26 cellular contexts compared by ENCODE assay signal in the genomic region with DNA sequence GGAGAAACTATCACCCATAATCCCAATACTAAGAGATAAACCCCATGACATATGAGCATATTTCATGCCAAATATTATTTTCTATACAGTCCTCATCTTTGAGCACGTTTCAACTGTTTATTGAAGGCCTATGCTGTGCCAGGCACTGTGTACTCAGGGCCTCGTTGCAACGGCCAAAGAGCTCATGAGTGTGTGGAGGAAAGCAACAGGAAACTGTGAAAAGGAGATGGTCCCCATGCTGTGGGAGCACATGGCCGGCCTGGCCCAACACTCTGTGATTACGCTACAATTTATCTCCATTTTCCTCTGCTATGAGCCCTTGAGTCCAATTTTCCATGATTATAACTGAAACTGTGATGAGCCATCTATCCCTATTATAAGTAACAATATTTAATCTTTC. TPM values are rescaled to one million over a fixed set of nuclear protein-coding genes. Genes with fewer than 3 reads are reported as not detected.
DNase-seq lines count a peak whose midpoint lies in the region; ATAC-seq and TF ChIP-seq lines count a peak whose summit lies in the region.
"Had no signal": no experiment of that assay in that cellular context is flagged by ENCODE, and none has a peak within 500 bp of the region (broad histone marks: within the 10 kb centered on the region; RNA-seq: fewer than 3 reads in every experiment).

No MANE protein-coding gene starts in this region.

- H3K9me2 ChIP-seq in Loucy (replicated peaks; ENCODE audit: low read depth, low read length): no peaks in the 10 kb centered on the region

- 0 out of 2 replicates have a peak, but pooled peaks cover 8% of the 10 kb centered on the region for H3K79me2 ChIP-seq in Loucy (ENCODE audit: insufficient read depth, low read length)

- no peak overlapping the region for H3K4me3 Mint-ChIP-seq in activated naive CD8-positive, alpha-beta T cell treated with anti-CD3 and anti-CD28 coated beads, Interleukin-2, amount 50 U/mL, for 24 hours
- H3K4me3 Mint-ChIP-seq in activated naive CD8-positive, alpha-beta T cell treated with anti-CD3 and anti-CD28 coated beads for 36 hours: no peak overlapping the region
- no peak overlapping the region for H3K4me3 Mint-ChIP-seq in glutamatergic neuron (ENCODE audit: unreplicated experiment)
- H3K4me3 Mint-ChIP-seq: H9; naive thymus-derived CD4-positive, alpha-beta T cell; WTC11 had no signal

- H3K27ac ChIP-seq in colonic mucosa: no peak overlapping the region
- H3K27ac ChIP-seq: C4-2B had no signal

- peaks cover 46% of the 10 kb centered on the region for H3K4me1 Mint-ChIP-seq in activated naive CD8-positive, alpha-beta T cell treated with anti-CD3 and anti-CD28 coated beads, Interleukin-2, amount 50 U/mL, for 24 hours
- H3K4me1 Mint-ChIP-seq in activated naive CD8-positive, alpha-beta T cell treated with anti-CD3 and anti-CD28 coated beads for 36 hours: peaks cover 31% of the 10 kb centered on the region
- H3K4me1 Mint-ChIP-seq in glutamatergic neuron (ENCODE audit: low read depth, unreplicated experiment): peaks cover 19% of the 10 kb centered on the region

- no peaks in the 10 kb centered on the region for H4K20me1 ChIP-seq in Loucy (ENCODE audit: insufficient read depth, low read length, poor library complexity, severe bottlenecking)

- no peak overlapping the region for H3K4me2 ChIP-seq in Loucy (ENCODE audit: low read depth, low read length, poor library complexity, severe bottlenecking)

- H3K36me3 ChIP-seq in Loucy (ENCODE audit: insufficient read depth, low read length): no peaks in the 10 kb centered on the region
- H3K36me3 ChIP-seq in endocrine pancreas (ENCODE audit: control insufficient read depth, insufficient read depth, low read length): no peaks in the 10 kb centered on the region
- H3K36me3 ChIP-seq in colonic mucosa: no peaks in the 10 kb centered on the region

- no peaks in the 10 kb centered on the region for H3K9me3 Mint-ChIP-seq in activated naive CD8-positive, alpha-beta T cell treated with anti-CD3 and anti-CD28 coated beads, Interleukin-2, amount 50 U/mL, for 24 hours
- no peaks in the 10 kb centered on the region for H3K9me3 Mint-ChIP-seq in activated naive CD8-positive, alpha-beta T cell treated with anti-CD3 and anti-CD28 coated beads for 36 hours
- peaks cover 2% of the 10 kb centered on the region for H3K9me3 Mint-ChIP-seq in glutamatergic neuron (ENCODE audit: unreplicated experiment)
- H3K9me3 Mint-ChIP-seq: H9; naive thymus-derived CD4-positive, alpha-beta T cell; WTC11 had no signal

- H3K27me3 Mint-ChIP-seq in activated naive CD8-positive, alpha-beta T cell treated with anti-CD3 and anti-CD28 coated beads, Interleukin-2, amount 50 U/mL, for 24 hours: no peaks in the 10 kb centered on the region
- no peaks in the 10 kb centered on the region for H3K27me3 Mint-ChIP-seq in activated naive CD8-positive, alpha-beta T cell treated with anti-CD3 and anti-CD28 coated beads for 36 hours
- no peaks in the 10 kb centered on the region for H3K27me3 Mint-ChIP-seq in glutamatergic neuron (ENCODE audit: unreplicated experiment)
- H3K27me3 Mint-ChIP-seq: naive thymus-derived CD4-positive, alpha-beta T cell had no signal

- H3K9me3 ChIP-seq in Loucy (ENCODE audit: insufficient read depth, low read depth, low read length): no peaks in the 10 kb centered on the region
- H3K9me3 ChIP-seq in endocrine pancreas (ENCODE audit: control insufficient read depth, low read length): no peaks in the 10 kb centered on the region
- no peaks in the 10 kb centered on the region for H3K9me3 ChIP-seq in colonic mucosa
- H3K9me3 ChIP-seq: tibial nerve had no signal

- H2AFZ ChIP-seq in Loucy (ENCODE audit: low read length): no peak overlapping the region

- no peaks in the 10 kb centered on the region for H3K36me3 Mint-ChIP-seq in activated naive CD8-positive, alpha-beta T cell treated with anti-CD3 and anti-CD28 coated beads, Interleukin-2, amount 50 U/mL, for 24 hours (ENCODE audit: low read depth)
- no peaks in the 10 kb centered on the region for H3K36me3 Mint-ChIP-seq in activated naive CD8-positive, alpha-beta T cell treated with anti-CD3 and anti-CD28 coated beads for 36 hours
- no peaks in the 10 kb centered on the region for H3K36me3 Mint-ChIP-seq in glutamatergic neuron (ENCODE audit: unreplicated experiment)
- H3K36me3 Mint-ChIP-seq: WTC11 had no signal

- TF ChIP-seq CTCF in Loucy (conservative IDR thresholded peaks at IDR 0.05; ENCODE audit: low read length) (no peak), colonic mucosa (IDR thresholded peaks at IDR 0.05) (no peak), glutamatergic neuron (IDR thresholded peaks at IDR 0.05; ENCODE audit: partially characterized antibody, unreplicated experiment) (no peak)

- H3K4me3 ChIP-seq in Loucy (ENCODE audit: low read length, poor library complexity, severe bottlenecking) (no peak overlapping the region), endocrine pancreas (ENCODE audit: control insufficient read depth, insufficient read depth, low read length) (no peak overlapping the region), colonic mucosa (no peak overlapping the region)
- H3K4me3 ChIP-seq: tibial nerve had no signal

- H3K9ac ChIP-seq in Loucy (ENCODE audit: low read depth, low read length, poor library complexity, severe bottlenecking): peak overlapping the region; percentile 44
- H3K9ac ChIP-seq in endocrine pancreas (ENCODE audit: control insufficient read depth, insufficient read depth, low read length): peak overlapping the region; percentile 20
- no peak overlapping the region for H3K9ac ChIP-seq in colonic mucosa (ENCODE audit: low read depth in 2 of 2, low read length in 2 of 2)

- H3F3A ChIP-seq in Loucy (ENCODE audit: low read depth): peaks cover 8% of the 10 kb centered on the region; the same call in 1 of the 2 replicates

- H3K27me3 ChIP-seq in Loucy (ENCODE audit: insufficient read depth, low read length, poor library complexity, severe bottlenecking) (no peaks in the 10 kb centered on the region), endocrine pancreas (ENCODE audit: control insufficient read depth, insufficient read depth, low read length) (no peaks in the 10 kb centered on the region), colonic mucosa (no peaks in the 10 kb centered on the region)
- H3K27me3 ChIP-seq: tibial nerve had no signal

- H3K27ac Mint-ChIP-seq in activated naive CD8-positive, alpha-beta T cell treated with anti-CD3 and anti-CD28 coated beads, Interleukin-2, amount 50 U/mL, for 24 hours: peak overlapping the region; percentile 59
- no peak overlapping the region for H3K27ac Mint-ChIP-seq in activated naive CD8-positive, alpha-beta T cell treated with anti-CD3 and anti-CD28 coated beads for 36 hours
- H3K27ac Mint-ChIP-seq in glutamatergic neuron (ENCODE audit: unreplicated experiment): no peak overlapping the region
- H3K27ac Mint-ChIP-seq: WTC11 had no signal

- intact Hi-C loops in colonic mucosa (cut with DNase I): no loop called here

- no peak for DNase-seq in activated naive CD8-positive, alpha-beta T cell treated with anti-CD3 and anti-CD28 coated beads, Interleukin-2, amount 50 U/mL, for 24 hours
- DNase-seq in activated naive CD8-positive, alpha-beta T cell treated with anti-CD3 and anti-CD28 coated beads for 36 hours: no peak
- DNase-seq in colonic mucosa (no peak), glutamatergic neuron (no peak), AG20443 (ENCODE audit: low spot score) (no peak)
- DNase-seq: ACHN; activated CD4-positive, alpha-beta T cell treated with anti-CD3 and anti-CD28 coated beads, Interleukin-2, amount 50 U/mL, for 4 hours; activated gamma-delta T cell treated with Interleukin-2 at 50 U/mL for 16 hours; GDM1; H9; IMR-90; islet precursor cell; left ventricle myocardium superior; naive thymus-derived CD4-positive, alpha-beta T cell; NCI-H1105; NCI-H187 treated with DMSO at 0.1 percent for 48 hours; NCI-H2171 treated with DMSO at 0.1 percent for 48 hours; NCI-H524 treated with DMSO at 0.1 percent for 48 hours; SIG-M5 had no signal

- H3K4me1 ChIP-seq in Loucy (ENCODE audit: insufficient read depth, low read length, poor library complexity, severe bottlenecking): peaks cover 52% of the 10 kb centered on the region
- peaks cover 3% of the 10 kb centered on the region for H3K4me1 ChIP-seq in endocrine pancreas (ENCODE audit: control insufficient read depth, insufficient read depth, low read length)
- H3K4me1 ChIP-seq in colonic mucosa: no peaks in the 10 kb centered on the region

- ATAC-seq in activated naive CD8-positive, alpha-beta T cell treated with anti-CD3 and anti-CD28 coated beads, Interleukin-2, amount 50 U/mL, for 24 hours: no peak
- ATAC-seq: left ventricle myocardium superior; naive thymus-derived CD4-positive, alpha-beta T cell; WTC11 had no signal

RNA-seq across cellular contexts. Expression of gene TK2, which starts 5.6 kb away (rescaled TPM):
- total RNA-seq in activated naive CD8-positive, alpha-beta T cell treated with anti-CD3 and anti-CD28 coated beads for 36 hours: 1 to 10 TPM; 5.6 to 6.9 TPM
- total RNA-seq in colonic mucosa (10 to 100 TPM; 11.9 to 17.0 TPM), glutamatergic neuron (ENCODE audit: unreplicated experiment) (4.5 TPM)

RNA-seq across cellular contexts. Expression of gene CKLF, which starts 8.0 kb away (rescaled TPM):
- 100 to 1,000 TPM in 1 of 2 experiments, 10 to 100 TPM in 1; 93.0 to 103 TPM for total RNA-seq in activated naive CD8-positive, alpha-beta T cell treated with anti-CD3 and anti-CD28 coated beads for 36 hours
- total RNA-seq in colonic mucosa: 10 to 100 TPM; 41.5 to 58.4 TPM
- 17.9 TPM for total RNA-seq in glutamatergic neuron (ENCODE audit: unreplicated experiment)

RNA-seq across cellular contexts. Expression of gene CMTM1, which starts 21.9 kb away (rescaled TPM):
- total RNA-seq in activated naive CD8-positive, alpha-beta T cell treated with anti-CD3 and anti-CD28 coated beads for 36 hours: 1 to 10 TPM; 2.8 to 5.9 TPM
- total RNA-seq in colonic mucosa: 1 to 10 TPM; 5.1 to 9.4 TPM
- 5.0 TPM for total RNA-seq in glutamatergic neuron (ENCODE audit: unreplicated experiment)

RNA-seq across cellular contexts. Expression of gene CMTM2, which starts 34.9 kb away (rescaled TPM):
- total RNA-seq in activated naive CD8-positive, alpha-beta T cell treated with anti-CD3 and anti-CD28 coated beads for 36 hours: not detected
- total RNA-seq in colonic mucosa (not detected), glutamatergic neuron (ENCODE audit: unreplicated experiment) (not detected)
- total RNA-seq: endothelial cell of umbilical vein, fibroblast of lung, H9, IMR-90, left ventricle myocardium superior, tibial nerve, WTC11 had no signal

Comparison
In these comparisons a context has a peak if more than half of its experiments do, and no peak if none do; other contexts are left out.
1. H3K9ac ChIP-seq: peak in Loucy (single experiment) and endocrine pancreas (single experiment); none in colonic mucosa (0 of 2).